8 cellular contexts compared by ENCODE assay signal in the genomic region with DNA sequence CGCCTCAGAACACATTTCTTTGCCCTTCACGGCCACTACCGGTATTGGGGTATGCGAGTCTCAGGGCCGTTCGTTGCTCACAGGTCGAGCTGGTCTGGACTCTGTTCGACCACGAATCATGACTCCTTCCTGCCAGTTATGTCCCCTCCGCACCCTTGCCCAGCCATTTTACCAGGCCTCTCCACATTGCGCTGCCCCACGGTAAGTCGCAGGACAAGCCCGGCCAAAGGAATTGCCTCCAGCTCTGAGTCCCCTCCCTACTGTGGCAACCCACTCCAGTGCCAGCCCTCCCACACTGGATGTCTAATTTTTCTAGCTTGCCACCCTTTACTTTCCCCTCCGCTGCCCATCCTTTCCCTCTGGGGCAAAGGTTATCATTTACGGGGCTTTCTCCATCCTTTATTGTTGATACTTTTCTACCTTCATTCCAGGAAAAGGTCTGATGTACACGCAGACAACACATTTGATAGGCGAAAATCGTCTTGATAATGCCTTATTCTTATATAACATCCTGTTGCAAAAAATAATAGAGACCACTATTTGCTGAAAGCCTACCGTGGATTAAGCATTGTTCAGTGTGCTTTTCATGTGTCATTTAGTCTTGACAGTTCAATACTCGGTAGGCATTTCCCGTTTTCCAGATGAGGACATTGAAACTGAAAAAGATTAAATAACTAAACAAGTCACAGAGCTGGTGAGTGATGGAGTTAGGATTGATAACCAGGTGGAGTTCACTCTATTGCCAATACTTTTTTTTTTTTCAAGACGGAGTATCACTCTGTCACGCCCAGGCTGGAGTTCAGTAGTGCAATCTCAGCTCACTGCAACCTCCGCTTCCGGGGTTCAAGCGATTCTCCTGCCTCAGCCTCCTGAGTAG. TPM values are rescaled to one million over a fixed set of nuclear protein-coding genes. Genes with fewer than 3 reads are reported as not detected.
DNase-seq lines count a peak whose midpoint lies in the region; ATAC-seq and TF ChIP-seq lines count a peak whose summit lies in the region.

No MANE protein-coding gene starts in this region.

- no peaks in the 10 kb centered on the region for H3K9me3 Mint-ChIP-seq in activated T-helper 17 cell treated with anti-CD3 and anti-CD28 coated beads, Interleukin-2, amount 50 U/mL, for 72 hours

- CTCF ChIA-PET in BJ (lab: Yijun Ruan, JAX) = interaction anchor here (0.8 kb wide), 1 partner anchor 1531 kb away, joined by 3 read pairs; no protein-coding TSS in a partner anchor

- H3K4me3 Mint-ChIP-seq in activated T-helper 17 cell treated with anti-CD3 and anti-CD28 coated beads, Interleukin-2, amount 50 U/mL, for 72 hours = peak overlapping the region; percentile 99

- TF ChIP-seq CTCF in BJ (IDR thresholded peaks at IDR 0.05; ENCODE audit: insufficient read depth, low read depth, low read length) = no peak

- H3K27me3 ChIP-seq in BJ (ENCODE audit: control insufficient read depth, insufficient read depth, low read length) = no peaks in the 10 kb centered on the region

- ATAC-seq in GM19043 (IDR thresholded peaks at IDR 0.05; ENCODE audit: low read depth, unreplicated experiment) = peak; percentile 10
- ATAC-seq in HG03575 (IDR thresholded peaks at IDR 0.05; ENCODE audit: extremely low read depth, insufficient number of reproducible peaks, low FRiP score, unreplicated experiment) = peak; percentile 3
- ATAC-seq in activated T-helper 17 cell treated with anti-CD3 and anti-CD28 coated beads, Interleukin-2, amount 50 U/mL, for 72 hours (replicated peaks) = peak; percentile 3
- ATAC-seq in Right ventricle myocardium superior (ENCODE audit: poor library complexity) = peak; percentile 14

- DNase-seq in BJ (ENCODE audit: low read depth) (no peak), Right ventricle myocardium superior (peak; percentile 53), posterior vena cava (ENCODE audit: low spot score) (peak; percentile 86), NCI-H2029 (lab: John Stamatoyannopoulos, UW) (no peak), mesenteric fat pad (ENCODE audit: low spot score) (no peak)

- intact Hi-C loops in Right ventricle myocardium superior (cut with DNase I) (no loop called here), posterior vena cava (cut with DNase I) (loop anchor here in 1 of 2 donors (10.0 kb wide), 1 partner anchor 93 kb away; no protein-coding TSS in a partner anchor)

- peak overlapping the region; percentile 52 for H3K4me3 ChIP-seq in BJ (ENCODE audit: low read depth, low read length)

- peak overlapping the region; percentile 99 for H3K27ac Mint-ChIP-seq in activated T-helper 17 cell treated with anti-CD3 and anti-CD28 coated beads, Interleukin-2, amount 50 U/mL, for 72 hours

- H3K36me3 ChIP-seq in BJ (ENCODE audit: control insufficient read depth, insufficient read depth, low read length) = peaks cover 8% of the 10 kb centered on the region

- H3K36me3 Mint-ChIP-seq in activated T-helper 17 cell treated with anti-CD3 and anti-CD28 coated beads, Interleukin-2, amount 50 U/mL, for 72 hours (ENCODE audit: low read depth) = peaks cover 51% of the 10 kb centered on the region

- POLR2A ChIA-PET in BJ (lab: Charles Lee) = interaction anchor here (0.5 to 0.9 kb wide), 6 partner anchors 19 to 381 kb away, joined by 3 to 16 read pairs (median 3); a partner anchor contains a TSS

- H3K4me1 Mint-ChIP-seq in activated T-helper 17 cell treated with anti-CD3 and anti-CD28 coated beads, Interleukin-2, amount 50 U/mL, for 72 hours = peaks cover 12% of the 10 kb centered on the region

- no peaks in the 10 kb centered on the region for H3K27me3 Mint-ChIP-seq in activated T-helper 17 cell treated with anti-CD3 and anti-CD28 coated beads, Interleukin-2, amount 50 U/mL, for 72 hours

RNA-seq across cellular contexts. Expression of a gene that starts 1.0 kb away (rescaled TPM):
- polyA plus RNA-seq in BJ (2011; rRNA removed) = 215 and 305 TPM in 2 replicates
- 140 and 185 TPM in 2 replicates for polyA minus RNA-seq in BJ (2011; rRNA and poly(A)+ RNA removed)
- total RNA-seq in activated T-helper 17 cell treated with anti-CD3 and anti-CD28 coated beads, Interleukin-2, amount 50 U/mL, for 72 hours = 100 to 1,000 TPM; 107 to 172 TPM
- 159 TPM for total RNA-seq in Right ventricle myocardium superior
- total RNA-seq in posterior vena cava = 100 to 1,000 TPM; 160 to 218 TPM
- total RNA-seq in mesenteric fat pad = 286 TPM

RNA-seq across cellular contexts. Expression of a gene that starts 19.5 kb away (rescaled TPM):
- polyA plus RNA-seq in BJ (2011; rRNA removed) = 11.6 and 15.8 TPM in 2 replicates
- polyA minus RNA-seq in BJ (2011; rRNA and poly(A)+ RNA removed) = 17.9 and 24.2 TPM in 2 replicates
- 10 to 100 TPM; 51.4 to 60.2 TPM for total RNA-seq in activated T-helper 17 cell treated with anti-CD3 and anti-CD28 coated beads, Interleukin-2, amount 50 U/mL, for 72 hours
- 31.9 TPM for total RNA-seq in Right ventricle myocardium superior
- 10 to 100 TPM; 42.5 to 53.3 TPM for total RNA-seq in posterior vena cava
- 66.8 TPM for total RNA-seq in mesenteric fat pad

RNA-seq across cellular contexts. Expression of a gene that starts 41.8 kb away (rescaled TPM):
- polyA plus RNA-seq in BJ (2011; rRNA removed) = 43.6 and 53.6 TPM in 2 replicates
- polyA minus RNA-seq in BJ (2011; rRNA and poly(A)+ RNA removed) = 13.1 and 21.8 TPM in 2 replicates
- 10 to 100 TPM; 17.4 to 42.1 TPM for total RNA-seq in activated T-helper 17 cell treated with anti-CD3 and anti-CD28 coated beads, Interleukin-2, amount 50 U/mL, for 72 hours
- 7.0 TPM for total RNA-seq in Right ventricle myocardium superior
- 10 to 100 TPM; 15.6 to 16.4 TPM for total RNA-seq in posterior vena cava
- 19.8 TPM for total RNA-seq in mesenteric fat pad

RNA-seq across cellular contexts. Expression of a gene that starts 52.5 kb away (rescaled TPM):
- 7.7 and 19.5 TPM in 2 replicates for polyA plus RNA-seq in BJ (2011; rRNA removed)
- polyA minus RNA-seq in BJ (2011; rRNA and poly(A)+ RNA removed) = 9.6 and 12.2 TPM in 2 replicates
- total RNA-seq in activated T-helper 17 cell treated with anti-CD3 and anti-CD28 coated beads, Interleukin-2, amount 50 U/mL, for 72 hours = 10 to 100 TPM; 26.6 to 55.2 TPM
- 34.2 TPM for total RNA-seq in Right ventricle myocardium superior
- total RNA-seq in posterior vena cava = 10 to 100 TPM; 35.2 to 39.5 TPM
- 52.7 TPM for total RNA-seq in mesenteric fat pad

Comparison
In these comparisons a context has a peak if more than half of its experiments do, and no peak if none do; other contexts are left out.
1. DNase-seq: peak in Right ventricle myocardium superior (single experiment) and posterior vena cava (single experiment); none in BJ (single experiment), NCI-H2029 (single experiment) and mesenteric fat pad (single experiment).
2. Peak in every context shown above with its lines, with median percentiles within 50 percentile points of each other: ATAC-seq.